In genomic region chr6:89050155-89050554, GRCh38 we compare ENCODE assay signal across 14 cellular contexts. TPM values are rescaled to one million over a fixed set of nuclear protein-coding genes. Genes with fewer than 3 reads are reported as not detected.
DNase-seq lines count a peak whose midpoint lies in the region; ATAC-seq and TF ChIP-seq lines count a peak whose summit lies in the region.
"Had no signal": no experiment of that assay in that cellular context is flagged by ENCODE, and none has a peak within 500 bp of the region (broad histone marks: within the 10 kb centered on the region; RNA-seq: fewer than 3 reads in every experiment).

No MANE protein-coding gene starts in this region.

- DNase-seq in activated CD8-positive, alpha-beta T cell treated with anti-CD3 and anti-CD28 coated beads, Interleukin-2, amount 10 ng/mL, durations not matched to agents 7 days and 5 days = no peak
- no peak for DNase-seq in activated CD8-positive, alpha-beta T cell treated with anti-CD3 and anti-CD28 coated beads for 36 hours
- peak; percentile 75 for DNase-seq in fibroblast of the conjunctiva (ENCODE audit: low read depth)
- peak; percentile 56 for DNase-seq in omental fat pad (ENCODE audit: low spot score)
- no peak for DNase-seq in DMS153 treated with DMSO at 0.1 percent for 48 hours (lab: John Stamatoyannopoulos, UW; ENCODE audit: unreplicated experiment)
- DNase-seq: mesendoderm, NCI-H1417, NCI-H526, substantia nigra had no signal

- TF ChIP-seq CTCF in activated CD8-positive, alpha-beta T cell treated with anti-CD3 and anti-CD28 coated beads for 36 hours (IDR thresholded peaks at IDR 0.05) = no peak
- TF ChIP-seq CTCF in omental fat pad (IDR thresholded peaks at IDR 0.05) = no peak

- CTCF ChIA-PET in activated CD8-positive, alpha-beta T cell treated with anti-CD3 and anti-CD28 coated beads, Interleukin-2, amount 10 ng/mL, durations not matched to agents 7 days and 5 days (lab: Charles Lee) = interaction anchor here (1.1 to 1.8 kb wide), 3 partner anchors 29 to 67 kb away, joined by 4 to 6 read pairs (median 5); partner anchors contain the start of gene PNRC1
- CTCF ChIA-PET in activated CD8-positive, alpha-beta T cell treated with anti-CD3 and anti-CD28 coated beads for 36 hours (lab: Charles Lee) = interaction anchor here (1.1 kb wide), 1 partner anchor 9 kb away, joined by 3 read pairs; no protein-coding TSS in a partner anchor

- POLR2A ChIA-PET in activated CD8-positive, alpha-beta T cell treated with anti-CD3 and anti-CD28 coated beads, Interleukin-2, amount 10 ng/mL, durations not matched to agents 7 days and 5 days (lab: Charles Lee) = interaction anchor here (4.3 kb wide), 1 partner anchor 31 kb away, joined by 50 read pairs; the partner anchor contains the start of gene PNRC1
- POLR2A ChIA-PET in activated CD8-positive, alpha-beta T cell treated with anti-CD3 and anti-CD28 coated beads for 36 hours (lab: Charles Lee) = interaction anchor here (0.9 to 2.5 kb wide), 2 partner anchors 30 to 32 kb away, joined by 3 to 9 read pairs; partner anchors contain the start of gene PNRC1

- H3K9me3 Mint-ChIP-seq in activated CD8-positive, alpha-beta T cell treated with anti-CD3 and anti-CD28 coated beads, Interleukin-2, amount 10 ng/mL, durations not matched to agents 7 days and 5 days (ENCODE audit: insufficient read depth) = peaks cover 9% of the 10 kb centered on the region
- H3K9me3 Mint-ChIP-seq in activated CD8-positive, alpha-beta T cell treated with anti-CD3 and anti-CD28 coated beads for 36 hours = no peaks in the 10 kb centered on the region
- H3K9me3 Mint-ChIP-seq: GM23338 had no signal

- peak; percentile 15 for ATAC-seq in activated CD8-positive, alpha-beta T cell treated with anti-CD3 and anti-CD28 coated beads, Interleukin-2, amount 10 ng/mL, durations not matched to agents 7 days and 5 days
- ATAC-seq in activated CD8-positive, alpha-beta T cell treated with anti-CD3 and anti-CD28 coated beads for 36 hours = no peak
- ATAC-seq in omental fat pad (ENCODE audit: low FRiP score) = peak; percentile 84
- ATAC-seq in GM18873 (IDR thresholded peaks at IDR 0.05; ENCODE audit: low FRiP score, unreplicated experiment) = no peak
- ATAC-seq in GM21576 (IDR thresholded peaks at IDR 0.05; ENCODE audit: unreplicated experiment) = no peak
- ATAC-seq in HG02884 (IDR thresholded peaks at IDR 0.05; ENCODE audit: unreplicated experiment) = no peak
- ATAC-seq: GM23338 had no signal

- H3K27me3 Mint-ChIP-seq in activated CD8-positive, alpha-beta T cell treated with anti-CD3 and anti-CD28 coated beads, Interleukin-2, amount 10 ng/mL, durations not matched to agents 7 days and 5 days (ENCODE audit: low read depth) = peaks cover 3% of the 10 kb centered on the region
- no peaks in the 10 kb centered on the region for H3K27me3 Mint-ChIP-seq in activated CD8-positive, alpha-beta T cell treated with anti-CD3 and anti-CD28 coated beads for 36 hours
- H3K27me3 Mint-ChIP-seq: progenitor cell of endocrine pancreas had no signal

- H3K36me3 Mint-ChIP-seq in activated CD8-positive, alpha-beta T cell treated with anti-CD3 and anti-CD28 coated beads, Interleukin-2, amount 10 ng/mL, durations not matched to agents 7 days and 5 days (ENCODE audit: low read depth) = peaks cover 5% of the 10 kb centered on the region
- H3K36me3 Mint-ChIP-seq in activated CD8-positive, alpha-beta T cell treated with anti-CD3 and anti-CD28 coated beads for 36 hours (ENCODE audit: low read depth) = no peaks in the 10 kb centered on the region

- H3K4me3 Mint-ChIP-seq in activated CD8-positive, alpha-beta T cell treated with anti-CD3 and anti-CD28 coated beads, Interleukin-2, amount 10 ng/mL, durations not matched to agents 7 days and 5 days = no peak overlapping the region
- H3K4me3 Mint-ChIP-seq in activated CD8-positive, alpha-beta T cell treated with anti-CD3 and anti-CD28 coated beads for 36 hours = no peak overlapping the region
- H3K4me3 Mint-ChIP-seq: GM23338 had no signal

- peaks cover 26% of the 10 kb centered on the region for H3K4me1 Mint-ChIP-seq in activated CD8-positive, alpha-beta T cell treated with anti-CD3 and anti-CD28 coated beads, Interleukin-2, amount 10 ng/mL, durations not matched to agents 7 days and 5 days (ENCODE audit: low read depth)
- H3K4me1 Mint-ChIP-seq in activated CD8-positive, alpha-beta T cell treated with anti-CD3 and anti-CD28 coated beads for 36 hours (ENCODE audit: low read depth) = peaks cover 19% of the 10 kb centered on the region

- intact Hi-C loops in activated CD8-positive, alpha-beta T cell treated with anti-CD3 and anti-CD28 coated beads for 36 hours (cut with micrococcal nuclease) = no loop called here

- no peak overlapping the region for H3K27ac Mint-ChIP-seq in activated CD8-positive, alpha-beta T cell treated with anti-CD3 and anti-CD28 coated beads, Interleukin-2, amount 10 ng/mL, durations not matched to agents 7 days and 5 days
- H3K27ac Mint-ChIP-seq in activated CD8-positive, alpha-beta T cell treated with anti-CD3 and anti-CD28 coated beads for 36 hours = no peak overlapping the region
- H3K27ac Mint-ChIP-seq: GM23338, progenitor cell of endocrine pancreas had no signal

RNA-seq across cellular contexts. Expression of gene PNRC1, which starts 30.4 kb away (rescaled TPM):
- 10 to 100 TPM; 89.2 to 90.8 TPM for total RNA-seq in activated CD8-positive, alpha-beta T cell treated with anti-CD3 and anti-CD28 coated beads, Interleukin-2, amount 10 ng/mL, durations not matched to agents 7 days and 5 days
- total RNA-seq in activated CD8-positive, alpha-beta T cell treated with anti-CD3 and anti-CD28 coated beads for 36 hours = 100 to 1,000 TPM; 157 to 162 TPM
- 100 to 1,000 TPM; 179 to 395 (median 279) TPM for total RNA-seq in omental fat pad

Comparison
In these comparisons a context has a peak if more than half of its experiments do, and no peak if none do; other contexts are left out.
1. ATAC-seq: peak in activated CD8-positive, alpha-beta T cell treated with anti-CD3 and anti-CD28 coated beads, Interleukin-2, amount 10 ng/mL, durations not matched to agents 7 days and 5 days (single experiment) and omental fat pad (single experiment); none in activated CD8-positive, alpha-beta T cell treated with anti-CD3 and anti-CD28 coated beads for 36 hours (single experiment), GM18873 (single experiment), GM21576 (single experiment) and HG02884 (single experiment).
2. DNase-seq: peak in fibroblast of the conjunctiva (single experiment) and omental fat pad (single experiment); none in activated CD8-positive, alpha-beta T cell treated with anti-CD3 and anti-CD28 coated beads, Interleukin-2, amount 10 ng/mL, durations not matched to agents 7 days and 5 days (single experiment), activated CD8-positive, alpha-beta T cell treated with anti-CD3 and anti-CD28 coated beads for 36 hours (single experiment) and DMS153 treated with DMSO at 0.1 percent for 48 hours (single experiment).